ENCODE assay signal across 12 cellular contexts in the genomic region with DNA sequence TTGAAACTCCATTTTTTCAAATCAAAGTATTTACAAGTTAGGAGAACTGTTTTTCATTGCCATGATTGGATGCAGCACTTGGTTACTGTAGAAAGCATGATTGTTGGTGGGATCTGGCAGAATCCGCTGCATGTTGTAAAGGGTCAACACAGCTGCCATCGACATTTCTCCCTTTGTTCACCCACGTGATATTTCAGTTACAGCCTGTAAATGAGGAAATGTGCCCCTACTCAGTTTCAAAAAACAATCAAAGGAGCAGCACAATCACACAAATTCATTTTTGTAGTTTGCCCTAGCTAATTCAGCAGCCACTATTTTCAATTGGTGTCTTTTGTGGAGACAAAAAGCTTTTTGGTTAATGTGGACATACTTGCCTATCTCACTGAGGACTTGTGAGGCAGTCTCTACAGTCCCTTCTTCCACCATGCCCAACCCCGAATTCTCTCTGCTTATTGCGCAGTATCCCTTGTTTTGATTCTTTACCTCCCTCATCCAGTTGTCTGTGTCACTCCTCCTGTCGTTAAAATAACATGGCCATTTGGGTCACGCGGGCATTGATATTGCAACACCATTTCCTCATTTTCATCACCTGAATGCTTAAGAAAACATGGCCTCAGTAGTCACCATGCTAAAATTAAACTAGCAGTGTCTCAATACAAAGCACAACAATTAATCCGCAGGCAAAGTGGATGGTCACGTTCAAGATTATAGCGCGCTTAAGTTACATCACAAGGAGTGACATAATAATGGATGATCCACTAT. TPM values are rescaled to one million over a fixed set of nuclear protein-coding genes. Genes with fewer than 3 reads are reported as not detected.
DNase-seq lines count a peak whose midpoint lies in the region; ATAC-seq and TF ChIP-seq lines count a peak whose summit lies in the region.
"Had no signal": no experiment of that assay in that cellular context is flagged by ENCODE, and none has a peak within 500 bp of the region (broad histone marks: within the 10 kb centered on the region; RNA-seq: fewer than 3 reads in every experiment).

No MANE protein-coding gene starts in this region.

- peaks cover 26% of the 10 kb centered on the region for H3K27me3 ChIP-seq in OCI-LY3 (ENCODE audit: low read depth, low read length)

- H3K9me3 Mint-ChIP-seq in T-helper 2 cell treated with Interferon-gamma antibody and Interleukin-4, amounts not matched to agents 5 μg/mL and 100 μg/mL, for 36 hours: peaks cover 3% of the 10 kb centered on the region

- H3K27ac ChIP-seq in OCI-LY3 (ENCODE audit: low read length) (peak overlapping the region; percentile 74; the same call in 1 of the 2 replicates), temporal lobe (ENCODE audit: low read depth, low read length) (peak overlapping the region; percentile 66)
- H3K27ac ChIP-seq: BLaER1 had no signal

- H3K4me1 ChIP-seq in OCI-LY3 (ENCODE audit: low read length): peaks cover 44% of the 10 kb centered on the region

- peak overlapping the region; percentile 77 for H3K4me3 Mint-ChIP-seq in T-helper 2 cell treated with Interferon-gamma antibody and Interleukin-4, amounts not matched to agents 5 μg/mL and 100 μg/mL, for 36 hours
- H3K4me3 Mint-ChIP-seq: nephron progenitor cell had no signal

- no peaks in the 10 kb centered on the region for H3K36me3 Mint-ChIP-seq in T-helper 2 cell treated with Interferon-gamma antibody and Interleukin-4, amounts not matched to agents 5 μg/mL and 100 μg/mL, for 36 hours (ENCODE audit: low read depth)

- H3K9ac ChIP-seq in OCI-LY3 (ENCODE audit: low read length): no peak overlapping the region
- H3K9ac ChIP-seq: BLaER1 had no signal

- no peak for TF ChIP-seq CTCF in OCI-LY3 (IDR thresholded peaks at IDR 0.05; ENCODE audit: low read depth, low read length)
- no peak for TF ChIP-seq CTCF in epithelial cell of esophagus (IDR thresholded peaks at IDR 0.05; ENCODE audit: insufficient read depth, low read depth, low read length, missing control alignments)

- H3K27ac Mint-ChIP-seq in T-helper 2 cell treated with Interferon-gamma antibody and Interleukin-4, amounts not matched to agents 5 μg/mL and 100 μg/mL, for 36 hours: peak overlapping the region; percentile 27
- H3K27ac Mint-ChIP-seq: nephron progenitor cell had no signal

- H2AFZ ChIP-seq in OCI-LY3 (ENCODE audit: low read depth, low read length): no peak overlapping the region

- H3K4me3 ChIP-seq in OCI-LY3 (ENCODE audit: low read length) (peak overlapping the region; percentile 62), epithelial cell of esophagus (ENCODE audit: low read length) (no peak overlapping the region)
- H3K4me3 ChIP-seq: BLaER1 had no signal

- ATAC-seq in HG02885 (IDR thresholded peaks at IDR 0.05; ENCODE audit: poor library complexity, unreplicated experiment): no peak

- no peaks in the 10 kb centered on the region for H3K27me3 Mint-ChIP-seq in T-helper 2 cell treated with Interferon-gamma antibody and Interleukin-4, amounts not matched to agents 5 μg/mL and 100 μg/mL, for 36 hours (ENCODE audit: low read depth)

- H3K79me2 ChIP-seq in OCI-LY3 (ENCODE audit: low read length): no peaks in the 10 kb centered on the region

- no peak for DNase-seq in T-helper 2 cell treated with Interferon-gamma antibody and Interleukin-4, amounts not matched to agents 5 μg/mL and 100 μg/mL, for 36 hours (ENCODE audit: low spot score)
- DNase-seq in T-helper 2 cell (no peak), epithelial cell of esophagus (ENCODE audit: low read depth) (peak; percentile 60), NCI-H82 (lab: John Stamatoyannopoulos, UW) (no peak), HuH-7 (ENCODE audit: low spot score) (no peak)
- DNase-seq: activated CD4-positive, CD25-positive, alpha-beta regulatory T cell; nephron progenitor cell had no signal

- peak overlapping the region; percentile 66 for H3K4me2 ChIP-seq in OCI-LY3 (ENCODE audit: low read length)
- H3K4me2 ChIP-seq: BLaER1 had no signal

- H3K36me3 ChIP-seq in OCI-LY3 (replicated peaks; ENCODE audit: low read depth, low read length): no peaks in the 10 kb centered on the region
- H3K36me3 ChIP-seq: BLaER1 had no signal

- no peaks in the 10 kb centered on the region for H3K9me3 ChIP-seq in OCI-LY3 (ENCODE audit: insufficient read depth, low read length)

- H4K20me1 ChIP-seq in OCI-LY3 (ENCODE audit: insufficient read depth, low read length): no peaks in the 10 kb centered on the region
- H4K20me1 ChIP-seq: BLaER1 had no signal

- peaks cover 30% of the 10 kb centered on the region for H3K4me1 Mint-ChIP-seq in T-helper 2 cell treated with Interferon-gamma antibody and Interleukin-4, amounts not matched to agents 5 μg/mL and 100 μg/mL, for 36 hours (ENCODE audit: low read depth)

RNA-seq across cellular contexts. Expression of a gene that starts 6.4 kb away (rescaled TPM):
- total RNA-seq in temporal lobe: 0.25 TPM
- total RNA-seq: subcutaneous adipose tissue had no signal

RNA-seq across cellular contexts. Expression of a gene that starts 24.0 kb away (rescaled TPM):
- total RNA-seq in temporal lobe: 37.1 TPM
